ENCODE assay signal across 8 cellular contexts in genomic region chrX:54439967-54440871, GRCh38. TPM values are rescaled to one million over a fixed set of nuclear protein-coding genes. Genes with fewer than 3 reads are reported as not detected.
DNase-seq lines count a peak whose midpoint lies in the region; TF ChIP-seq lines count a peak whose summit lies in the region.

TSR2 (plus strand) TSS chrX:54440404; CDS start chrX:54440422, 18 bp downstream.

- H3K4ac ChIP-seq in H9 (ENCODE audit: low read depth, low read length): no peak within 1 kb of the TSS; the same call in 1 of the 2 replicates

- H2BK15ac ChIP-seq in H9 (ENCODE audit: low read depth, low read length): no peak within 1 kb of the TSS

- no peak within 1 kb of the TSS for H2AFZ ChIP-seq in H9 (ENCODE audit: low read length)
- H2AFZ ChIP-seq in Loucy (ENCODE audit: low read length): peak within 1 kb of the TSS; percentile 75
- H2AFZ ChIP-seq in neural progenitor cell (replicated peaks): peak within 1 kb of the TSS; percentile 41

- H3K4me1 Mint-ChIP-seq in H9 (peaks cover 9 to 12% of the 10 kb centered on the region in 2 experiments), neural progenitor cell (peaks cover 8% of the 10 kb centered on the region)

- H3K79me2 ChIP-seq in H9 (ENCODE audit: insufficient read depth, low read length): peaks cover 9% of the 10 kb centered on the region; the same call in 1 of the 2 replicates
- H3K79me2 ChIP-seq in Loucy (ENCODE audit: insufficient read depth, low read length): peaks cover 37% of the 10 kb centered on the region
- peaks cover 26% of the 10 kb centered on the region for H3K79me2 ChIP-seq in neural progenitor cell (ENCODE audit: low read depth)

- no peaks in the 10 kb centered on the region for H3K4me1 ChIP-seq in H9 (ENCODE audit: insufficient read depth, low read length)
- H3K4me1 ChIP-seq in Loucy (ENCODE audit: insufficient read depth, low read length, poor library complexity, severe bottlenecking): no peaks in the 10 kb centered on the region
- peaks cover 9% of the 10 kb centered on the region for H3K4me1 ChIP-seq in neural progenitor cell
- H3K4me1 ChIP-seq in stomach smooth muscle (ENCODE audit: control insufficient read depth, insufficient read depth, low read length): peaks cover 6% of the 10 kb centered on the region

- H3K4me3 ChIP-seq in Loucy (ENCODE audit: low read length, poor library complexity, severe bottlenecking) (peak within 1 kb of the TSS; percentile 97), fibroblast of villous mesenchyme (ENCODE audit: low read depth, low read length) (peak within 1 kb of the TSS; percentile 91), neural progenitor cell (peak within 1 kb of the TSS; percentile 94), stomach smooth muscle (ENCODE audit: low read length in 2 of 2) (peak within 1 kb of the TSS; percentile 87 to 89)

- no peaks in the 10 kb centered on the region for H3K79me1 ChIP-seq in H9 (ENCODE audit: insufficient read depth, low read depth, low read length, poor library complexity, severe bottlenecking)

- H3K9me3 ChIP-seq in H9 (ENCODE audit: control insufficient read depth, low read depth, low read length): peaks cover 13% of the 10 kb centered on the region
- H3K9me3 ChIP-seq in Loucy (ENCODE audit: insufficient read depth, low read depth, low read length): no peaks in the 10 kb centered on the region
- H3K9me3 ChIP-seq in neural progenitor cell (ENCODE audit: low read depth): no peaks in the 10 kb centered on the region
- no peaks in the 10 kb centered on the region for H3K9me3 ChIP-seq in stomach smooth muscle (ENCODE audit: control insufficient read depth in 2 of 2, low read length in 2 of 2)

- H3K36me3 Mint-ChIP-seq in H9 (ENCODE audit: insufficient read depth in 1 of 3, low read depth in 3 of 3) (peaks cover 21 to 37% (median 23%) of the 10 kb centered on the region in 3 experiments), neural progenitor cell (peaks cover 2% of the 10 kb centered on the region)

- TF ChIP-seq CTCF in H9 (conservative IDR thresholded peaks at IDR 0.05) (no peak), Loucy (conservative IDR thresholded peaks at IDR 0.05; ENCODE audit: low read length) (no peak), fibroblast of villous mesenchyme (IDR thresholded peaks at IDR 0.05; ENCODE audit: insufficient read depth, low read depth, low read length) (no peak), neural progenitor cell (IDR thresholded peaks at IDR 0.05) (peak; percentile 16)

- H3K9me2 ChIP-seq in Loucy (replicated peaks; ENCODE audit: low read depth, low read length): no peaks in the 10 kb centered on the region

- WGBS in H9 (ENCODE audit: extremely low coverage, insufficient read length, low lambda C conversion rate): no CpG with 5 or more reads among the region's 40 CpGs

- H3K27me3 ChIP-seq in H9 (ENCODE audit: insufficient read depth, low read length): no peaks in the 10 kb centered on the region
- no peaks in the 10 kb centered on the region for H3K27me3 ChIP-seq in Loucy (ENCODE audit: insufficient read depth, low read length, poor library complexity, severe bottlenecking)
- H3K27me3 ChIP-seq in neural progenitor cell: no peaks in the 10 kb centered on the region
- peaks cover 0 to 2% of the 10 kb centered on the region in 2 donors for H3K27me3 ChIP-seq in stomach smooth muscle (ENCODE audit: control insufficient read depth in 1 of 2, insufficient read depth in 2 of 2, low read length in 2 of 2)

- H3K9me3 Mint-ChIP-seq in H9 (peaks cover 74 to 81% of the 10 kb centered on the region in 2 experiments), neural progenitor cell (peaks cover 2% of the 10 kb centered on the region)

- no peak within 1 kb of the TSS for H2AK5ac ChIP-seq in H9 (ENCODE audit: insufficient read length, low read length)

- no peaks in the 10 kb centered on the region for H3K36me3 ChIP-seq in Loucy (ENCODE audit: insufficient read depth, low read length)
- H3K36me3 ChIP-seq in neural progenitor cell: no peaks in the 10 kb centered on the region
- peaks cover 3 to 4% of the 10 kb centered on the region in 2 donors for H3K36me3 ChIP-seq in stomach smooth muscle (ENCODE audit: control insufficient read depth in 2 of 2, insufficient read depth in 2 of 2, low read length in 2 of 2)

- H2BK20ac ChIP-seq in H9 (ENCODE audit: low read depth, low read length, poor library complexity, severe bottlenecking): no peak within 1 kb of the TSS

- H3K27me3 Mint-ChIP-seq in H9 (ENCODE audit: low read depth) (no peaks in the 10 kb centered on the region; the same call in 1 of the 2 replicates), neural progenitor cell (ENCODE audit: insufficient read depth, low read depth) (peaks cover 2% of the 10 kb centered on the region)

- H3K23me2 ChIP-seq in H9 (ENCODE audit: insufficient read length, low read depth, low read length, poor library complexity, severe bottlenecking): peaks cover 3% of the 10 kb centered on the region

- H3K18ac ChIP-seq in H9 (ENCODE audit: insufficient read length, low read depth, low read length): peak within 1 kb of the TSS; percentile 58

- in situ Hi-C loops in G401 (cut with HindIII; ENCODE audit: low sequenced_read_pairs): no loop called here

- H3T11ph ChIP-seq in H9 (ENCODE audit: low read length): no peak within 1 kb of the TSS

- H3K23ac ChIP-seq in H9 (ENCODE audit: insufficient read length, low read depth, low read length): no peak within 1 kb of the TSS

- no peak within 1 kb of the TSS for H3K14ac ChIP-seq in H9 (ENCODE audit: insufficient read depth, low read length)

- H3K27ac Mint-ChIP-seq in H9 (peak within 1 kb of the TSS in 2 of 3 experiments; percentile 89 to 99; a peak in 5 of 7 replicates), neural progenitor cell (peak within 1 kb of the TSS; percentile 58)

- H3K27ac ChIP-seq in H9 (ENCODE audit: insufficient read length, low read depth, low read length): no peak within 1 kb of the TSS
- H3K27ac ChIP-seq in neural progenitor cell: no peak within 1 kb of the TSS
- H3K27ac ChIP-seq in stomach smooth muscle (ENCODE audit: low read length): no peak within 1 kb of the TSS

- no peak within 1 kb of the TSS for H2BK5ac ChIP-seq in H9 (ENCODE audit: insufficient read length, low read length)

- no peak within 1 kb of the TSS for H2BK120ac ChIP-seq in H9 (ENCODE audit: low read depth, low read length, poor library complexity, severe bottlenecking)

- H4K20me1 ChIP-seq in H9 (ENCODE audit: control insufficient read depth, insufficient read depth, insufficient read length) (no peaks in the 10 kb centered on the region), Loucy (ENCODE audit: insufficient read depth, low read length, poor library complexity, severe bottlenecking) (peaks cover 10% of the 10 kb centered on the region), neural progenitor cell (ENCODE audit: low read depth) (peaks cover 10% of the 10 kb centered on the region)

- H3K9ac ChIP-seq in H9 (ENCODE audit: extremely low read depth, insufficient read length, low read length) (peak within 1 kb of the TSS; percentile 92), Loucy (ENCODE audit: low read depth, low read length, poor library complexity, severe bottlenecking) (peak within 1 kb of the TSS; percentile 84), neural progenitor cell (peak within 1 kb of the TSS; percentile 89), stomach smooth muscle (ENCODE audit: low read length in 2 of 2) (peak within 1 kb of the TSS; percentile 76 to 80)

- peak within 1 kb of the TSS; percentile 95 to 96 for H3K4me3 Mint-ChIP-seq in H9
- H3K4me3 Mint-ChIP-seq in neural progenitor cell: peak within 1 kb of the TSS; percentile 95

- H4K91ac ChIP-seq in H9 (ENCODE audit: insufficient read length, low read depth, low read length): no peak within 1 kb of the TSS

- H2BK12ac ChIP-seq in H9 (ENCODE audit: insufficient read length, low read depth, low read length): no peak within 1 kb of the TSS

- DNase-seq in G401 (ENCODE audit: low spot score) (peak; percentile 86), H9 (peak; percentile 83), SHP77 (lab: John Stamatoyannopoulos, UW) (peak; percentile 99), fibroblast of villous mesenchyme (ENCODE audit: low read depth) (peak; percentile 86), neural progenitor cell (ENCODE audit: low spot score) (peak; percentile 87)
- DNase-seq in activated effector memory CD4-positive, alpha-beta T cell treated with anti-CD3 and anti-CD28 coated beads, Interleukin-2, amount 50 U/mL, for 16 hours: peak; percentile 93

- no peak within 1 kb of the TSS for H4K8ac ChIP-seq in H9 (replicated peaks; ENCODE audit: insufficient read length, low read depth, low read length)

- H3K4me2 ChIP-seq in H9 (ENCODE audit: insufficient read depth, insufficient read length, low read length) (peak within 1 kb of the TSS; percentile 68), Loucy (ENCODE audit: low read depth, low read length, poor library complexity, severe bottlenecking) (peak within 1 kb of the TSS; percentile 83), neural progenitor cell (peak within 1 kb of the TSS; percentile 87)

- no peak within 1 kb of the TSS for H3K56ac ChIP-seq in H9 (ENCODE audit: insufficient read length, low read depth, low read length)

- H3F3A ChIP-seq in Loucy (ENCODE audit: low read depth) (no peaks in the 10 kb centered on the region), neural progenitor cell (ENCODE audit: low read depth) (no peaks in the 10 kb centered on the region)

- peak within 1 kb of the TSS; percentile 90 for H4K5ac ChIP-seq in H9 (ENCODE audit: insufficient read length, low read depth, low read length)

RNA-seq across cellular contexts. Expression of gene TSR2, which starts in this region (rescaled TPM):
- total RNA-seq in G401 (2014; rRNA removed; shearing (Covaris generic)): 30.9 and 38.0 TPM in 2 replicates
- 51.5 and 51.7 TPM in 2 replicates for total RNA-seq in H9 (2021)
- total RNA-seq in fibroblast of villous mesenchyme: 9.3 and 12.1 TPM in 2 replicates
- 13.3 and 15.8 TPM in 2 replicates for total RNA-seq in neural progenitor cell (ENCODE audit: low replicate concordance)
